8 cellular contexts compared by ENCODE assay signal in genomic region chr12:31591308-31591901, GRCh38. TPM values are rescaled to one million over a fixed set of nuclear protein-coding genes. Genes with fewer than 3 reads are reported as not detected.
DNase-seq lines count a peak whose midpoint lies in the region; ATAC-seq and TF ChIP-seq lines count a peak whose summit lies in the region.

No MANE protein-coding gene starts in this region.

- H3K9me3 Mint-ChIP-seq in activated naive CD8-positive, alpha-beta T cell (ENCODE audit: low read depth), result no peaks in the 10 kb centered on the region

- DNase-seq in D341Med (ENCODE audit: low spot score) (peak; percentile 27), HK-2 (ENCODE audit: unreplicated experiment) (peak; percentile 26), left cardiac atrium (peak; percentile 34), COR-L47 (lab: John Stamatoyannopoulos, UW) (no peak), NCI-H510A treated with DMSO at 0.1 percent for 48 hours (lab: John Stamatoyannopoulos, UW) (no peak)

- H3K4me1 ChIP-seq in parathyroid adenoma, result no peaks in the 10 kb centered on the region

- peaks cover 30% of the 10 kb centered on the region for H3K27me3 Mint-ChIP-seq in activated naive CD8-positive, alpha-beta T cell

- no peaks in the 10 kb centered on the region for H3K36me3 ChIP-seq in parathyroid adenoma (ENCODE audit: control insufficient read depth, insufficient read depth, low read length)

- H3K4me2 ChIP-seq in parathyroid adenoma (ENCODE audit: low read length), result peak overlapping the region; percentile 66

- peaks cover 8% of the 10 kb centered on the region for H3K36me3 Mint-ChIP-seq in activated naive CD8-positive, alpha-beta T cell

- no peak overlapping the region for H3K27ac Mint-ChIP-seq in activated naive CD8-positive, alpha-beta T cell

- peak overlapping the region; percentile 91 for H3K4me3 Mint-ChIP-seq in activated naive CD8-positive, alpha-beta T cell

- peak overlapping the region; percentile 40 for H3K9ac ChIP-seq in parathyroid adenoma

- no peak for TF ChIP-seq CTCF in parathyroid adenoma (IDR thresholded peaks at IDR 0.05)

- H3K27me3 ChIP-seq in parathyroid adenoma (ENCODE audit: control insufficient read depth, insufficient read depth, low read length), result no peaks in the 10 kb centered on the region

- H3K4me1 Mint-ChIP-seq in activated naive CD8-positive, alpha-beta T cell (ENCODE audit: low read depth), result peaks cover 11% of the 10 kb centered on the region

- H3K9me3 ChIP-seq in parathyroid adenoma (ENCODE audit: control insufficient read depth, low read length), result no peaks in the 10 kb centered on the region

- peaks cover 16% of the 10 kb centered on the region for H3K79me2 ChIP-seq in parathyroid adenoma

- H2AFZ ChIP-seq in parathyroid adenoma, result peak overlapping the region; percentile 61

- ATAC-seq in GM19452 (IDR thresholded peaks at IDR 0.05; ENCODE audit: unreplicated experiment), result peak; percentile 7
- peak; percentile 3 to 5 for ATAC-seq in left cardiac atrium

- intact Hi-C loops in left cardiac atrium (cut with DNase I), result loop anchor here in 1 of 2 donors (5.0 kb wide), 1 partner anchor 41 kb away; no protein-coding TSS in a partner anchor

- peak overlapping the region; percentile 53 for H3K4me3 ChIP-seq in parathyroid adenoma (ENCODE audit: low read depth, low read length)

- peak overlapping the region; percentile 48 for H3K27ac ChIP-seq in parathyroid adenoma

RNA-seq across cellular contexts. Expression of gene DENND5B, which starts 0.5 kb away (rescaled TPM):
- 10 to 100 TPM; 28.7 to 33.2 TPM for total RNA-seq in left cardiac atrium

Comparison
In these comparisons a context has a peak if more than half of its experiments do, and no peak if none do; other contexts are left out.
1. DNase-seq: peak in D341Med (single experiment), HK-2 (single experiment) and left cardiac atrium (single experiment); none in COR-L47 (single experiment) and NCI-H510A treated with DMSO at 0.1 percent for 48 hours (single experiment).